ENCODE assay signal across 1 cellular context in genomic region chr2:152505495-152505906, GRCh38.
TF ChIP-seq lines count a peak whose summit lies in the region.

No MANE protein-coding gene starts in this region.

TF ChIP-seq in GM12878, 131 proteins besides CTCF, POLR2A, EP300 and RAD21 (continued from another document):
- TF ChIP-seq PRDM15 (CRISPR knock-in tag; IDR thresholded peaks at IDR 0.05), result no peak
- TF ChIP-seq RFX5 (IDR thresholded peaks at IDR 0.05; ENCODE audit: low read depth, low read length), result no peak
- TF ChIP-seq CBFB (IDR thresholded peaks at IDR 0.05; ENCODE audit: low read depth), result no peak
- TF ChIP-seq RELA (IDR thresholded peaks at IDR 0.05; ENCODE audit: borderline replicate concordance, partially characterized antibody), result no peak
- peak; percentile 67 for TF ChIP-seq MTA2 (IDR thresholded peaks at IDR 0.05; ENCODE audit: low read depth)
- no peak for TF ChIP-seq IRF4 (IDR thresholded peaks at IDR 0.05; ENCODE audit: low read depth, low read length)
- TF ChIP-seq KLF5 (IDR thresholded peaks at IDR 0.05; ENCODE audit: partially characterized antibody), result no peak
- TF ChIP-seq BACH1 (IDR thresholded peaks at IDR 0.05; ENCODE audit: borderline replicate concordance), result peak; percentile 91; the same call in 1 of the 2 replicates
- no peak for TF ChIP-seq TAF1 (IDR thresholded peaks at IDR 0.05; ENCODE audit: borderline replicate concordance, low read depth, low read length)
- TF ChIP-seq MEF2B (IDR thresholded peaks at IDR 0.05; ENCODE audit: partially characterized antibody, poor library complexity, severe bottlenecking), result peak; percentile 25
- 0 out of 2 replicates have a peak, but pooled peaks have one; percentile 10 for TF ChIP-seq TCF12 (IDR thresholded peaks at IDR 0.05; ENCODE audit: low read depth, low read length)
- no peak for TF ChIP-seq PBX3 (IDR thresholded peaks at IDR 0.05; ENCODE audit: insufficient replicate concordance, low read depth, low read length)
- peak; percentile 49; the same call in 1 of the 2 replicates for TF ChIP-seq ATF7 (IDR thresholded peaks at IDR 0.05; ENCODE audit: low read depth)
- TF ChIP-seq NBN (IDR thresholded peaks at IDR 0.05), result 0 out of 2 replicates have a peak, but pooled peaks have one; percentile 33
